8 cellular contexts compared by ENCODE assay signal in genomic region chr20:34312544-34313217, GRCh38. TPM values are rescaled to one million over a fixed set of nuclear protein-coding genes. Genes with fewer than 3 reads are reported as not detected.
DNase-seq lines count a peak whose midpoint lies in the region; ATAC-seq and TF ChIP-seq lines count a peak whose summit lies in the region.

No MANE protein-coding gene starts in this region.

- H3K9me3 Mint-ChIP-seq in stimulated activated naive CD8-positive, alpha-beta T cell treated with anti-CD3 and anti-CD28 coated beads, Interleukin-15, amount 100 ng/mL, for 72 hours = no peaks in the 10 kb centered on the region

- TF ChIP-seq EP300 in neural cell (conservative IDR thresholded peaks at IDR 0.05; ENCODE audit: poor library complexity, severe bottlenecking) = no peak

- no peaks in the 10 kb centered on the region for H3K36me3 ChIP-seq in neural cell (ENCODE audit: insufficient read depth, low read length)

- peak overlapping the region; percentile 12 to 75 for H3K4me3 Mint-ChIP-seq in stimulated activated naive CD8-positive, alpha-beta T cell treated with anti-CD3 and anti-CD28 coated beads, Interleukin-15, amount 100 ng/mL, for 72 hours

- peak; percentile 99 for TF ChIP-seq RAD21 in neural cell (conservative IDR thresholded peaks at IDR 0.05)

- peaks cover 15% of the 10 kb centered on the region for H3K27me3 ChIP-seq in neural cell (ENCODE audit: insufficient read depth, low read depth, low read length)

- H3K4me2 ChIP-seq in neural cell (ENCODE audit: low read length) = no peak overlapping the region

- H4K20me1 ChIP-seq in neural cell (ENCODE audit: insufficient read depth) = no peaks in the 10 kb centered on the region

- no peak overlapping the region for H3K9ac ChIP-seq in neural cell (ENCODE audit: low read length)

- H3K4me1 Mint-ChIP-seq in stimulated activated naive CD8-positive, alpha-beta T cell treated with anti-CD3 and anti-CD28 coated beads, Interleukin-15, amount 100 ng/mL, for 72 hours = peaks cover 18% of the 10 kb centered on the region

- peak overlapping the region; percentile 52 for H3K4me3 ChIP-seq in fibroblast of the aortic adventitia (ENCODE audit: low read depth, low read length)
- peak overlapping the region; percentile 54 for H3K4me3 ChIP-seq in neural cell (ENCODE audit: low read length)

- peak; percentile 100 for TF ChIP-seq CTCF in fibroblast of the aortic adventitia (IDR thresholded peaks at IDR 0.05; ENCODE audit: insufficient read depth, low read length)
- TF ChIP-seq CTCF in neural cell (IDR thresholded peaks at IDR 0.05; ENCODE audit: poor library complexity, severe bottlenecking) = peak; percentile 100

- no peaks in the 10 kb centered on the region for H3K9me2 ChIP-seq in neural cell (ENCODE audit: insufficient read depth, low read length)

- peak; percentile 89 for ATAC-seq in GM21737 (IDR thresholded peaks at IDR 0.05; ENCODE audit: unreplicated experiment)
- peak; percentile 99 for ATAC-seq in stimulated activated naive CD8-positive, alpha-beta T cell treated with anti-CD3 and anti-CD28 coated beads, Interleukin-15, amount 100 ng/mL, for 72 hours

- no peak overlapping the region for H2AFZ ChIP-seq in neural cell (ENCODE audit: low read depth, low read length)

- peak; percentile 91 for DNase-seq in D341Med (ENCODE audit: low spot score)
- peak; percentile 91 for DNase-seq in LoVo (ENCODE audit: low spot score)
- peak; percentile 93 for DNase-seq in RPMI8226
- DNase-seq in activated T-helper 1 cell treated with anti-CD3 and anti-CD28 coated beads, Interleukin-2, amount 50 U/mL, for 16 hours (ENCODE audit: low read depth in 1 of 2, low spot score in 1 of 2) = peak; percentile 71 to 73
- DNase-seq in fibroblast of the aortic adventitia (ENCODE audit: low read depth) = peak; percentile 86
- DNase-seq in stimulated activated naive CD8-positive, alpha-beta T cell treated with anti-CD3 and anti-CD28 coated beads, Interleukin-15, amount 100 ng/mL, for 72 hours = peak; percentile 85 to 90

- no peak overlapping the region for H3K27ac Mint-ChIP-seq in stimulated activated naive CD8-positive, alpha-beta T cell treated with anti-CD3 and anti-CD28 coated beads, Interleukin-15, amount 100 ng/mL, for 72 hours

- H3K79me2 ChIP-seq in neural cell (replicated peaks; ENCODE audit: insufficient read depth, low read length) = no peaks in the 10 kb centered on the region

- no peak overlapping the region for H3K27ac ChIP-seq in neural cell (ENCODE audit: low read length)

- no peaks in the 10 kb centered on the region for H3K9me3 ChIP-seq in neural cell (ENCODE audit: low read length)

- peaks cover 26% of the 10 kb centered on the region for H3K27me3 Mint-ChIP-seq in stimulated activated naive CD8-positive, alpha-beta T cell treated with anti-CD3 and anti-CD28 coated beads, Interleukin-15, amount 100 ng/mL, for 72 hours

- no peaks in the 10 kb centered on the region for H3F3A ChIP-seq in neural cell (ENCODE audit: insufficient read depth, low read length, poor library complexity, severe bottlenecking)

TF ChIP-seq in neural cell, 6 proteins besides CTCF, POLR2A, EP300 and RAD21:
- TF ChIP-seq REST (IDR thresholded peaks at IDR 0.05; ENCODE audit: borderline replicate concordance) (no peak), MXI1 (conservative IDR thresholded peaks at IDR 0.05; ENCODE audit: poor library complexity, severe bottlenecking) (peak; percentile 39), EZH2 (IDR thresholded peaks at IDR 0.05; ENCODE audit: borderline replicate concordance, insufficient read depth, low read length, poor library complexity, severe bottlenecking) (no peak), SMC3 (conservative IDR thresholded peaks at IDR 0.05; ENCODE audit: poor library complexity) (peak; percentile 93), POLR2AphosphoS5 (IDR thresholded peaks at IDR 0.05) (no peak)

RNA-seq across cellular contexts. Expression of gene AHCY, which starts 9.5 kb away (rescaled TPM):
- 29.3 and 88.3 TPM in 2 replicates for total RNA-seq in fibroblast of the aortic adventitia (ENCODE audit: low replicate concordance)
- polyA plus RNA-seq in neural cell = 37.1 and 47.8 TPM in 2 replicates
- polyA minus RNA-seq in neural cell = 40.5 and 43.8 TPM in 2 replicates

RNA-seq across cellular contexts. Expression of gene ITCH, which starts 50.4 kb away (rescaled TPM):
- 37.5 and 70.7 TPM in 2 replicates for total RNA-seq in fibroblast of the aortic adventitia (ENCODE audit: low replicate concordance)
- polyA plus RNA-seq in neural cell = 33.4 and 39.5 TPM in 2 replicates
- 85.7 and 93.2 TPM in 2 replicates for polyA minus RNA-seq in neural cell
